12 cellular contexts compared by ENCODE assay signal in the genomic region with DNA sequence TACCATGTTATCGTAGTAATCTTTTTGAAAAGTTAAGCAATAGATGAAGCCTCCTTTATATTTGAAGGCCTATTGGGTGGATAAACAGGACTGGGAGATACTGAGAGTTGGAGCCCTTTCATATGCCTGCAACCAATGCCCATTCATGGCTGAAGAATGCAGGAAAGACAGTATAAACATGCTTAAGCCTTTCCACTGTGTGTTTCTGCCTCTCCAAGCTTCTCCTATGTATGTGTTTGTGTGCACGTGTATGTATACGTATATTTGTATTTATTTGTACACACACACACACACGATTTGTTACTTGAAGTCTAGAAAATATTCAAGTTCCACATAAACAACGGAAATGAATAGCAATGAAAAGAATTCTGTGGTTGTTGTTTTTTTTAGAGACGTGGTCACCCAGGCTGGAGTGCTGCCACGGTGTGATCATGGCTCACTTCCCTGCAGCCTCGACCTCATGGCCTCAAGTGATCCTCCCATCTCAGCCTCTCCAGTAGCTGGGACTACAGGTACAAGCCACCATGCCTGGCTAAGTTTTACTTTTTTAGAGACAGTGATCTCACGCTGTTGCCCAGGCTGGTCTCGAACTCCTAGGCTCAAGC.
"Had no signal": no experiment of that assay in that cellular context is flagged by ENCODE, and none has a peak within 500 bp of the region (broad histone marks: within the 10 kb centered on the region; RNA-seq: fewer than 3 reads in every experiment).

No MANE protein-coding gene starts in this region.

- H3K27ac ChIP-seq: breast epithelium, dorsolateral prefrontal cortex, upper lobe of left lung had no signal

- H3K4me1 ChIP-seq: breast epithelium, upper lobe of left lung had no signal

- H3K27me3 ChIP-seq: breast epithelium, dorsolateral prefrontal cortex, upper lobe of left lung had no signal

- DNase-seq: activated CD4-positive, alpha-beta T cell treated with anti-CD3 and anti-CD28 coated beads, Interleukin-2, amount 10 ng/mL, durations not matched to agents 7 days and 5 days; activated CD4-positive, CD25-positive, alpha-beta regulatory T cell; activated naive CD4-positive, alpha-beta T cell treated with anti-CD3 and anti-CD28 coated beads, Interleukin-2, amount 50 U/mL, for 16 hours; amniotic stem cell; dorsolateral prefrontal cortex; hippocampal formation; midbrain; naive B cell; retina; stimulated activated CD4-positive, alpha-beta T cell treated with anti-CD3 and anti-CD28 coated beads, Interleukin-4, amount 100 ng/mL, for 1 hour; upper lobe of left lung had no signal

- H3K4me3 ChIP-seq: breast epithelium, dorsolateral prefrontal cortex, upper lobe of left lung had no signal

- H3K9me3 ChIP-seq: breast epithelium, upper lobe of left lung had no signal

- H3K36me3 ChIP-seq: breast epithelium, upper lobe of left lung had no signal
